8 cellular contexts compared by ENCODE assay signal in the genomic region with DNA sequence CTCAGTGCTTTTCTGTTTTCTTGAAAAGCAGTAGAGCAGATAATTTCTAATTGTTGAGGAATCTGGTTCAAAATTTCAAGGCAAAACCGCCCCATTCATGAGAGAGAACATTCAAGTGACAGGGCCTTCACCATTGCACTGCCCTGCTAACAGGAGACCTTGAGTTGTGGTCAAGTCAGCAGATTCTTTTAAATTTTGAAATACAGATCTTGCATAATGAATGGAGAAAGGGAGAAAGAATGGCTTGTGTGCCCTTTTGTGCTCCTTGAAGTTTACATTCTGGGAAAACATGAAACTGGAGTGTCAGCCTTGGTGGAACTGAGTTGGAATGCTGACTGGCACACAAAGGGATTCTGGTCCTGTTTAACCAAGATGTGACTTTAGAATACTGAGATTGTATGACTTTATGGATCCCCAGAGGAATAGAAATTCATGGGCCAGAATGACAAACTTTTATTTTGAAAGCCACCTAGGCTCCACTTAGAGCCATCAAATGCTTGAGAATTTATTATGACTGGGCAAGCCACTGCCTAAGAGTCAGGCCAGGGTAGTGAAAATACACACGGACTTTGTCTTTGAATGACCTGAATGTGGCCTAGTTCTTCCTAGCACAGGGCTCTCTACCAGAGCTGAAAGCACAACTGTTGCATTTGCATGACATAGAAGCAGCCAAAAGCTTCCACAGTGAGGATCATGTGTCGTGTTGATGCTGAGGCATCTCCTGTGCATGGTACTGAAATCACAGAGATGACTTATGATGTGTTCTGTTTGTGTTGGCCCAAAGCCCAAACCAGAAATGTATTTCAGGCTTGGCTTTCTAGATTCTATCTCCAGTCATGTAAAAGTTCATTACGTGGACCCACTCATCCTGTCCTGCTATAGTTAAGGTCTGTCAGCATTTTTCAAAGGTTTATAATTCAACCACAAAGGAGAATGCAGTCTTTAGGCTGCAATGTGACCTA.
DNase-seq lines count a peak whose midpoint lies in the region; ATAC-seq and TF ChIP-seq lines count a peak whose summit lies in the region.

No MANE protein-coding gene starts in this region.

- CTCF ChIA-PET in HCT116 (lab: Charles Lee), result no interaction called here

- H3K4me3 ChIP-seq in HCT116 (replicated peaks in 1 of 2; ENCODE audit: low read depth in 1 of 2, low read length in 2 of 2), result no peak overlapping the region
- H3K4me3 ChIP-seq in smooth muscle cell, result no peak overlapping the region

- peak; percentile 66 for ATAC-seq in HCT116
- peak; percentile 77 to 78 for ATAC-seq in left cardiac atrium
- ATAC-seq in GM21381 (IDR thresholded peaks at IDR 0.05; ENCODE audit: unreplicated experiment), result no peak
- ATAC-seq in GM18520 (IDR thresholded peaks at IDR 0.05; ENCODE audit: unreplicated experiment), result no peak

- intact Hi-C loops in HCT116 (cut with micrococcal nuclease) (no loop called here), left cardiac atrium (cut with DNase I) (no loop called here)

- TF ChIP-seq POLR2A in HCT116 (IDR thresholded peaks at IDR 0.05; ENCODE audit: borderline replicate concordance, extremely low read depth, insufficient read depth, insufficient read length), result no peak

- no peaks in the 10 kb centered on the region for H3K9me3 ChIP-seq in HCT116 (ENCODE audit: control insufficient read depth in 1 of 2, insufficient read depth in 1 of 2, low read depth in 1 of 2, low read length in 2 of 2)
- H3K9me3 ChIP-seq in smooth muscle cell (replicated peaks; ENCODE audit: low read depth), result no peaks in the 10 kb centered on the region

- peaks cover 8% of the 10 kb centered on the region for H3F3A ChIP-seq in smooth muscle cell (ENCODE audit: low read depth)

- H3K36me3 ChIP-seq in HCT116 (ENCODE audit: control insufficient read depth in 1 of 2, insufficient read depth in 2 of 2, low read length in 2 of 2), result no peaks in the 10 kb centered on the region
- H3K36me3 ChIP-seq in smooth muscle cell (ENCODE audit: low read depth), result no peaks in the 10 kb centered on the region

- H2AFZ ChIP-seq in HCT116 (ENCODE audit: low read depth, low read length, poor library complexity, severe bottlenecking), result no peak overlapping the region
- no peak overlapping the region for H2AFZ ChIP-seq in smooth muscle cell (ENCODE audit: low read depth)

- peak; percentile 15 for DNase-seq in HCT116 (ENCODE audit: low read depth, low spot score)
- DNase-seq in T1000 (lab: John Stamatoyannopoulos, UW), result peak; percentile 86
- DNase-seq in left cardiac atrium, result peak; percentile 48
- DNase-seq in smooth muscle cell (lab: John Stamatoyannopoulos, UW; ENCODE audit: unreplicated experiment), result no peak
- no peak for DNase-seq in NCI-H1436 (lab: John Stamatoyannopoulos, UW)
- no peak for DNase-seq in NCI-H526 treated with DMSO at 0.1 percent for 48 hours (lab: John Stamatoyannopoulos, UW)

- H3K9ac ChIP-seq in HCT116 (ENCODE audit: low read length) (no peak overlapping the region), smooth muscle cell (ENCODE audit: low read depth) (no peak overlapping the region)

- H3K4me1 ChIP-seq in HCT116 (ENCODE audit: control insufficient read depth in 1 of 2, insufficient read depth in 2 of 2, low read length in 2 of 2) (peaks cover 7 to 9% of the 10 kb centered on the region in 2 experiments; a peak in 3 of 4 replicates), smooth muscle cell (ENCODE audit: low read depth) (peaks cover 22% of the 10 kb centered on the region)

- POLR2A ChIA-PET in HCT116 (lab: Charles Lee), result no interaction called here

- TF ChIP-seq CTCF in HCT116 (IDR thresholded peaks at IDR 0.05 in 2 of 3, conservative IDR thresholded peaks at IDR 0.05 in 1 of 3; ENCODE audit: borderline replicate concordance in 1 of 3, insufficient read depth in 1 of 3, low read depth in 2 of 3, low read length in 2 of 3) (no peak), smooth muscle cell (IDR thresholded peaks at IDR 0.05; ENCODE audit: borderline replicate concordance, insufficient read depth, poor library complexity, severe bottlenecking) (no peak)

- H3K27me3 ChIP-seq in HCT116 (ENCODE audit: insufficient read depth, low read length) (no peaks in the 10 kb centered on the region), smooth muscle cell (ENCODE audit: low read depth) (no peaks in the 10 kb centered on the region)

- H3K79me2 ChIP-seq in HCT116 (ENCODE audit: insufficient read depth, low read length) (no peaks in the 10 kb centered on the region), smooth muscle cell (ENCODE audit: low read depth) (no peaks in the 10 kb centered on the region)

- RAD21 ChIA-PET in HCT116 (lab: Charles Lee; ENCODE audit: low non-redundant PET in 1 of 2, low total read pairs in 2 of 2, uncharacterized antibody in 2 of 2, unreplicated experiment in 2 of 2), result no interaction called here

- 28% methylated on average over 4 of the region's 4 CpGs for WGBS in smooth muscle cell (ENCODE audit: low lambda C conversion rate)

- H3K27ac ChIP-seq in HCT116 (ENCODE audit: low read depth, low read length), result no peak overlapping the region
- peak overlapping the region; percentile 75 for H3K27ac ChIP-seq in smooth muscle cell (ENCODE audit: low read depth)

- no peak for TF ChIP-seq RAD21 in HCT116 (IDR thresholded peaks at IDR 0.05; ENCODE audit: low read depth)

- no TSS peak for BruUV-seq in HCT116 (replicated peaks; lab: Mats Ljungman, UMichigan)

- H3K4me2 ChIP-seq in HCT116 (ENCODE audit: low read length) (peak overlapping the region; percentile 0; the same call in 1 of the 2 replicates), smooth muscle cell (peak overlapping the region; percentile 28)

- no peaks in the 10 kb centered on the region for H4K20me1 ChIP-seq in HCT116 (ENCODE audit: insufficient read depth)
- H4K20me1 ChIP-seq in smooth muscle cell (ENCODE audit: low read depth), result no peaks in the 10 kb centered on the region

- H3K9me2 ChIP-seq in HCT116 (ENCODE audit: insufficient read depth), result no peaks in the 10 kb centered on the region

TF ChIP-seq in HCT116, 20 proteins besides CTCF, POLR2A, EP300 and RAD21:
- TF ChIP-seq POLR2AphosphoS5 (IDR thresholded peaks at IDR 0.05; ENCODE audit: low read depth, low read length) (no peak), SIN3A (IDR thresholded peaks at IDR 0.05; ENCODE audit: low read depth) (no peak), ZFX (IDR thresholded peaks at IDR 0.05) (no peak), CEBPB (IDR thresholded peaks at IDR 0.05; ENCODE audit: low read depth) (no peak; the same call in 1 of the 2 replicates), SRF (IDR thresholded peaks at IDR 0.05; ENCODE audit: low read depth) (no peak), CBX3 (IDR thresholded peaks at IDR 0.05; ENCODE audit: low read depth) (no peak), YY1 (IDR thresholded peaks at IDR 0.05; ENCODE audit: extremely low read depth, insufficient replicate concordance, low read depth, low read length) (no peak), FOSL1 (IDR thresholded peaks at IDR 0.05; ENCODE audit: low read depth) (no peak)
- TF ChIP-seq, protein P1, sequence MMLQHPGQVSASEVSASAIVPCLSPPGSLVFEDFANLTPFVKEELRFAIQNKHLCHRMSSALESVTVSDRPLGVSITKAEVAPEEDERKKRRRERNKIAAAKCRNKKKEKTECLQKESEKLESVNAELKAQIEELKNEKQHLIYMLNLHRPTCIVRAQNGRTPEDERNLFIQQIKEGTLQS (IDR thresholded peaks at IDR 0.05), result no peak

Comparison
In these comparisons a context has a peak if more than half of its experiments do, and no peak if none do; other contexts are left out.
1. ATAC-seq: peak in HCT116 (single experiment) and left cardiac atrium (2 of 2); none in GM21381 (single experiment) and GM18520 (single experiment).
2. DNase-seq: peak in HCT116 (single experiment), T1000 (single experiment) and left cardiac atrium (single experiment); none in smooth muscle cell (single experiment), NCI-H1436 (single experiment) and NCI-H526 treated with DMSO at 0.1 percent for 48 hours (single experiment).